In the genomic region with DNA sequence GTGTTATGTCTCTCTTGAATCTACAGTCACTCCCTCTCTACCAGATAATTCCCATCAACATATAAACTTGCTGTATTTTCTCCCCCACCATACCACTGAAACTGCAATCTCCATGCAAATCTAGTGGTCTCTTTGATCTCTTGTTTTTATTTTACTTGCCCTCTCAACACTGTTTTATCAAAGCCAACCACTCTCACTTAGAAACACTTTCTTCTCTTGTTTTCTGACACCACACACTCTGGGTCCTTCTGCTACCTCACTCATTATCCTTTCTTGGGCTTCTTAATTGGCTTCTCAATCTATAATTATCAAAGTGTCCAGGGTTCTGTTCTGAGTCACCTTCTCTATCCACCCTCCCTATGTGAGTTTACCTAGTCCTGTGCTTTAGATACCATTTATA, we compare ENCODE assay signal across 1 cellular context.
TF ChIP-seq lines count a peak whose summit lies in the region.

No MANE protein-coding gene starts in this region.

TF ChIP-seq in GM23338, 12 proteins besides CTCF, POLR2A, EP300 and RAD21 (continued from another document):
- TF ChIP-seq, protein P1, sequence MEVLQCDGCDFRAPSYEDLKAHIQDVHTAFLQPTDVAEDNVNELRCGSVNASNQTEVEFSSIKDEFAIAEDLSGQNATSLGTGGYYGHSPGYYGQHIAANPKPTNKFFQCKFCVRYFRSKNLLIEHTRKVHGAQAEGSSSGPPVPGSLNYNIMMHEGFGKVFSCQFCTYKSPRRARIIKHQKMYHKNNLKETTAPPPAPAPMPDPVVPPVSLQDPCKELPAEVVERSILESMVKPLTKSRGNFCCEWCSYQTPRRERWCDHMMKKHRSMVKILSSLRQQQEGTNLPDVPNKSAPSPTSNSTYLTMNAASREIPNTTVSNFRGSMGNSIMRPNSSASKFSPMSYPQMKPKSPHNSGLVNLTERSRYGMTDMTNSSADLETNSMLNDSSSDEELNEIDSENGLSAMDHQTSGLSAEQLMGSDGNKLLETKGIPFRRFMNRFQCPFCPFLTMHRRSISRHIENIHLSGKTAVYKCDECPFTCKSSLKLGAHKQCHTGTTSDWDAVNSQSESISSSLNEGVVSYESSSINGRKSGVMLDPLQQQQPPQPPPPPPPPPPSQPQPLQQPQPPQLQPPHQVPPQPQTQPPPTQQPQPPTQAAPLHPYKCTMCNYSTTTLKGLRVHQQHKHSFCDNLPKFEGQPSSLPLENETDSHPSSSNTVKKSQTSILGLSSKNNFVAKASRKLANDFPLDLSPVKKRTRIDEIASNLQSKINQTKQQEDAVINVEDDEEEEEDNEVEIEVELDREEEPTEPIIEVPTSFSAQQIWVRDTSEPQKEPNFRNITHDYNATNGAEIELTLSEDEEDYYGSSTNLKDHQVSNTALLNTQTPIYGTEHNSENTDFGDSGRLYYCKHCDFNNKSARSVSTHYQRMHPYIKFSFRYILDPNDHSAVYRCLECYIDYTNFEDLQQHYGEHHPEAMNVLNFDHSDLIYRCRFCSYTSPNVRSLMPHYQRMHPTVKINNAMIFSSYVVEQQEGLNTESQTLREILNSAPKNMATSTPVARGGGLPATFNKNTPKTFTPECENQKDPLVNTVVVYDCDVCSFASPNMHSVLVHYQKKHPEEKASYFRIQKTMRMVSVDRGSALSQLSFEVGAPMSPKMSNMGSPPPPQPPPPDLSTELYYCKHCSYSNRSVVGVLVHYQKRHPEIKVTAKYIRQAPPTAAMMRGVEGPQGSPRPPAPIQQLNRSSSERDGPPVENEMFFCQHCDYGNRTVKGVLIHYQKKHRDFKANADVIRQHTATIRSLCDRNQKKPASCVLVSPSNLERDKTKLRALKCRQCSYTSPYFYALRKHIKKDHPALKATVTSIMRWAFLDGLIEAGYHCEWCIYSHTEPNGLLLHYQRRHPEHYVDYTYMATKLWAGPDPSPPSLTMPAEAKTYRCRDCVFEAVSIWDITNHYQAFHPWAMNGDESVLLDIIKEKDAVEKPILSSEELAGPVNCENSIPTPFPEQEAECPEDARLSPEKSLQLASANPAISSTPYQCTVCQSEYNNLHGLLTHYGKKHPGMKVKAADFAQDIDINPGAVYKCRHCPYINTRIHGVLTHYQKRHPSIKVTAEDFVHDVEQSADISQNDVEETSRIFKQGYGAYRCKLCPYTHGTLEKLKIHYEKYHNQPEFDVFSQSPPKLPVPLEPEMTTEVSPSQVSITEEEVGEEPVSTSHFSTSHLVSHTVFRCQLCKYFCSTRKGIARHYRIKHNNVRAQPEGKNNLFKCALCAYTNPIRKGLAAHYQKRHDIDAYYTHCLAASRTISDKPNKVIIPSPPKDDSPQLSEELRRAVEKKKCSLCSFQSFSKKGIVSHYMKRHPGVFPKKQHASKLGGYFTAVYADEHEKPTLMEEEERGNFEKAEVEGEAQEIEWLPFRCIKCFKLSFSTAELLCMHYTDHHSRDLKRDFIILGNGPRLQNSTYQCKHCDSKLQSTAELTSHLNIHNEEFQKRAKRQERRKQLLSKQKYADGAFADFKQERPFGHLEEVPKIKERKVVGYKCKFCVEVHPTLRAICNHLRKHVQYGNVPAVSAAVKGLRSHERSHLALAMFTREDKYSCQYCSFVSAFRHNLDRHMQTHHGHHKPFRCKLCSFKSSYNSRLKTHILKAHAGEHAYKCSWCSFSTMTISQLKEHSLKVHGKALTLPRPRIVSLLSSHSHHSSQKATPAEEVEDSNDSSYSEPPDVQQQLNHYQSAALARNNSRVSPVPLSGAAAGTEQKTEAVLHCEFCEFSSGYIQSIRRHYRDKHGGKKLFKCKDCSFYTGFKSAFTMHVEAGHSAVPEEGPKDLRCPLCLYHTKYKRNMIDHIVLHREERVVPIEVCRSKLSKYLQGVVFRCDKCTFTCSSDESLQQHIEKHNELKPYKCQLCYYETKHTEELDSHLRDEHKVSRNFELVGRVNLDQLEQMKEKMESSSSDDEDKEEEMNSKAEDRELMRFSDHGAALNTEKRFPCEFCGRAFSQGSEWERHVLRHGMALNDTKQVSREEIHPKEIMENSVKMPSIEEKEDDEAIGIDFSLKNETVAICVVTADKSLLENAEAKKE (CRISPR knock-in tag; IDR thresholded peaks at IDR 0.05): no peak
- TF ChIP-seq NANOG (IDR thresholded peaks at IDR 0.05; ENCODE audit: borderline replicate concordance) (no peak), ZNF331 (CRISPR knock-in tag; IDR thresholded peaks at IDR 0.05; ENCODE audit: low read depth) (no peak), EZH2phosphoT487 (IDR thresholded peaks at IDR 0.05; ENCODE audit: unreplicated experiment) (no peak), STAT1 (IDR thresholded peaks at IDR 0.05; ENCODE audit: unreplicated experiment) (no peak), POLR2AphosphoS5 (IDR thresholded peaks at IDR 0.05; ENCODE audit: low read depth) (no peak), CREB1 (CRISPR knock-in tag; IDR thresholded peaks at IDR 0.05; ENCODE audit: low read depth) (no peak)
TF ChIP-seq in GM23338: peak in this region for 0.
